ENCODE assay signal across 17 cellular contexts in genomic region chr18:36636237-36636792, GRCh38.
DNase-seq lines count a peak whose midpoint lies in the region; ATAC-seq lines count a peak whose summit lies in the region.
"Had no signal": no experiment of that assay in that cellular context is flagged by ENCODE, and none has a peak within 500 bp of the region (broad histone marks: within the 10 kb centered on the region; RNA-seq: fewer than 3 reads in every experiment).

No MANE protein-coding gene starts in this region.

- H3K4me1 Mint-ChIP-seq in T-helper 17 cell: no peaks in the 10 kb centered on the region
- H3K4me1 Mint-ChIP-seq: activated T-helper 17 cell treated with anti-CD3 and anti-CD28 coated beads, Interleukin-2, amount 50 U/mL, for 72 hours had no signal

- DNase-seq in SIG-M5 treated with dmso at 0.1 percent for 504 hours (lab: John Stamatoyannopoulos, UW; ENCODE audit: unreplicated experiment): peak; percentile 10
- no peak for DNase-seq in SIG-M5 (lab: John Stamatoyannopoulos, UW)
- DNase-seq in Karpas-422: peak; percentile 59
- DNase-seq in T-helper 17 cell: no peak
- DNase-seq in amniotic stem cell (lab: John Stamatoyannopoulos, UW): no peak
- no peak for DNase-seq in T-helper 9 cell
- DNase-seq in NCI-H2107 (lab: John Stamatoyannopoulos, UW): no peak
- DNase-seq: activated CD4-positive, alpha-beta T cell treated with anti-CD3 and anti-CD28 coated beads, Interleukin-2, amount 50 U/mL, for 48 hours; body of pancreas; COR-L47; HFFc6; occipital lobe; testis had no signal

- H3K36me3 Mint-ChIP-seq in T-helper 17 cell (ENCODE audit: low read depth): no peaks in the 10 kb centered on the region
- H3K36me3 Mint-ChIP-seq: mesothelial cell of epicardium had no signal

- H3K4me2 ChIP-seq in Karpas-422 (ENCODE audit: low read depth, low read length, poor library complexity, severe bottlenecking): no peak overlapping the region

- no peak overlapping the region for H3K9ac ChIP-seq in Karpas-422 (ENCODE audit: low read length)

- no peaks in the 10 kb centered on the region for H3K9me3 ChIP-seq in Karpas-422 (ENCODE audit: low read length)
- H3K9me3 ChIP-seq in T-helper 17 cell (ENCODE audit: control insufficient read depth, low read length, poor library complexity, severe bottlenecking): peaks cover 2% of the 10 kb centered on the region
- H3K9me3 ChIP-seq: body of pancreas, testis had no signal

- H3K4me1 ChIP-seq in Karpas-422 (ENCODE audit: low read length): peaks cover 10% of the 10 kb centered on the region
- H3K4me1 ChIP-seq: body of pancreas, testis had no signal

- H3K79me2 ChIP-seq in Karpas-422 (ENCODE audit: low read length): no peaks in the 10 kb centered on the region

- no peak overlapping the region for H3K4me3 ChIP-seq in Karpas-422 (ENCODE audit: low read length)
- H3K4me3 ChIP-seq: body of pancreas, testis had no signal

- H3K27ac Mint-ChIP-seq in T-helper 17 cell: no peak overlapping the region
- H3K27ac Mint-ChIP-seq: activated T-helper 17 cell treated with anti-CD3 and anti-CD28 coated beads, Interleukin-2, amount 50 U/mL, for 72 hours; HFFc6; mesothelial cell of epicardium had no signal

- no peaks in the 10 kb centered on the region for H3K36me3 ChIP-seq in Karpas-422 (ENCODE audit: insufficient read depth, low read length)

- no peak overlapping the region for H3K27ac ChIP-seq in Karpas-422 (ENCODE audit: low read length)
- H3K27ac ChIP-seq: 22Rv1, body of pancreas, testis had no signal

- H2AFZ ChIP-seq in Karpas-422 (ENCODE audit: low read length): no peak overlapping the region; the same call in 1 of the 2 replicates

- ATAC-seq in HG02798 (IDR thresholded peaks at IDR 0.05; ENCODE audit: poor library complexity, unreplicated experiment): peak; percentile 28
- ATAC-seq in T-helper 17 cell: no peak
- ATAC-seq: activated T-helper 17 cell treated with anti-CD3 and anti-CD28 coated beads, Interleukin-2, amount 50 U/mL, for 72 hours; body of pancreas had no signal

- no peaks in the 10 kb centered on the region for H4K20me1 ChIP-seq in Karpas-422 (ENCODE audit: insufficient read depth, low read depth, low read length)

- no peaks in the 10 kb centered on the region for H3K9me2 ChIP-seq in Karpas-422 (replicated peaks; ENCODE audit: insufficient read depth, low read length)

- no peaks in the 10 kb centered on the region for H3K27me3 ChIP-seq in Karpas-422 (ENCODE audit: low read length)
- H3K27me3 ChIP-seq: body of pancreas, testis had no signal

- H3K27me3 Mint-ChIP-seq in T-helper 17 cell: peaks cover 34% of the 10 kb centered on the region

- H3K4me3 Mint-ChIP-seq in T-helper 17 cell: no peak overlapping the region
- H3K4me3 Mint-ChIP-seq: activated T-helper 17 cell treated with anti-CD3 and anti-CD28 coated beads, Interleukin-2, amount 50 U/mL, for 72 hours; HFFc6; mesothelial cell of epicardium had no signal

Comparison
In these comparisons a context has a peak if more than half of its experiments do, and no peak if none do; other contexts are left out.
1. DNase-seq: peak in SIG-M5 treated with dmso at 0.1 percent for 504 hours (single experiment) and Karpas-422 (single experiment); none in SIG-M5 (single experiment), T-helper 17 cell (0 of 3), amniotic stem cell (single experiment), T-helper 9 cell (single experiment) and NCI-H2107 (single experiment).